Comparison of ENCODE assay signal across 26 cellular contexts in genomic region chr7:138313829-138314178, GRCh38.
"Had no signal": no experiment of that assay in that cellular context is flagged by ENCODE, and none has a peak within 500 bp of the region (broad histone marks: within the 10 kb centered on the region; RNA-seq: fewer than 3 reads in every experiment).

No MANE protein-coding gene starts in this region.

- H3K4me1 ChIP-seq: breast epithelium, gastroesophageal sphincter, upper lobe of right lung had no signal

- H3K4me3 Mint-ChIP-seq: activated CD4-positive, alpha-beta memory T cell treated with anti-CD3 and anti-CD28 coated beads for 36 hours; activated CD4-positive, alpha-beta T cell treated with anti-CD3 and anti-CD28 coated beads, Interleukin-2, amount 10 ng/mL, durations not matched to agents 24 days and 14 days; activated naive CD4-positive, alpha-beta T cell treated with anti-CD3 and anti-CD28 coated beads, Interleukin-2, amount 50 U/mL, for 24 hours; activated naive CD8-positive, alpha-beta T cell treated with anti-CD3 and anti-CD28 coated beads, Interleukin-2, amount 50 U/mL, for 24 hours; immature natural killer cell; naive thymus-derived CD8-positive, alpha-beta T cell; stimulated activated effector memory CD8-positive, alpha-beta T cell treated with anti-CD3 and anti-CD28 coated beads, Interleukin-12 subunit alpha, Interleukin-12 subunit beta, amount 100 ng/mL, for 72 hours; stimulated activated naive CD8-positive, alpha-beta T cell treated with anti-CD3 and anti-CD28 coated beads, Interleukin-15, Interleukin-2, amounts not matched to agents 100 ng/mL and 50 ng/mL, for 24 hours; T-helper 1 cell treated with Interleukin-12 subunit alpha and Interleukin-12 subunit beta and Interleukin-4 antibody, amounts not matched to agents 30 μg/mL and 1 μg/mL, for 36 hours had no signal

- H3K9me3 Mint-ChIP-seq: activated CD4-positive, alpha-beta memory T cell treated with anti-CD3 and anti-CD28 coated beads for 36 hours; activated CD4-positive, alpha-beta T cell treated with anti-CD3 and anti-CD28 coated beads, Interleukin-2, amount 10 ng/mL, durations not matched to agents 24 days and 14 days; activated naive CD4-positive, alpha-beta T cell treated with anti-CD3 and anti-CD28 coated beads, Interleukin-2, amount 50 U/mL, for 24 hours; stimulated activated effector memory CD8-positive, alpha-beta T cell treated with anti-CD3 and anti-CD28 coated beads, Interleukin-12 subunit alpha, Interleukin-12 subunit beta, amount 100 ng/mL, for 72 hours; T-helper 1 cell treated with Interleukin-12 subunit alpha and Interleukin-12 subunit beta and Interleukin-4 antibody, amounts not matched to agents 30 μg/mL and 1 μg/mL, for 36 hours had no signal

- H3K4me1 Mint-ChIP-seq: activated CD4-positive, alpha-beta T cell treated with anti-CD3 and anti-CD28 coated beads, Interleukin-2, amount 10 ng/mL, durations not matched to agents 24 days and 14 days; activated naive CD4-positive, alpha-beta T cell treated with anti-CD3 and anti-CD28 coated beads, Interleukin-2, amount 50 U/mL, for 24 hours; stimulated activated effector memory CD8-positive, alpha-beta T cell treated with anti-CD3 and anti-CD28 coated beads, Interleukin-12 subunit alpha, Interleukin-12 subunit beta, amount 100 ng/mL, for 72 hours had no signal

- H3K4me3 ChIP-seq: breast epithelium, gastroesophageal sphincter, skin epidermis, upper lobe of right lung had no signal

- H3K36me3 Mint-ChIP-seq: activated CD4-positive, alpha-beta memory T cell treated with anti-CD3 and anti-CD28 coated beads for 36 hours; activated naive CD4-positive, alpha-beta T cell treated with anti-CD3 and anti-CD28 coated beads, Interleukin-2, amount 50 U/mL, for 24 hours; immature natural killer cell; naive thymus-derived CD8-positive, alpha-beta T cell; stimulated activated effector memory CD8-positive, alpha-beta T cell treated with anti-CD3 and anti-CD28 coated beads, Interleukin-12 subunit alpha, Interleukin-12 subunit beta, amount 100 ng/mL, for 72 hours had no signal

- H3K9me3 ChIP-seq: breast epithelium, upper lobe of right lung had no signal

- ATAC-seq: activated CD4-positive, CD25-positive, alpha-beta regulatory T cell treated with anti-CD3 and anti-CD28 coated beads, Interleukin-2, amount 50 U/mL, for 24 hours; activated naive CD8-positive, alpha-beta T cell treated with anti-CD3 and anti-CD28 coated beads, Interleukin-2, amount 50 U/mL, for 24 hours; gastroesophageal sphincter; naive thymus-derived CD8-positive, alpha-beta T cell; stimulated activated effector memory CD8-positive, alpha-beta T cell treated with anti-CD3 and anti-CD28 coated beads, Interleukin-12 subunit alpha, Interleukin-12 subunit beta, amount 100 ng/mL, for 72 hours; upper lobe of right lung had no signal

- DNase-seq: activated CD4-positive, alpha-beta memory T cell treated with anti-CD3 and anti-CD28 coated beads for 36 hours; activated CD4-positive, alpha-beta T cell treated with anti-CD3 and anti-CD28 coated beads, Interleukin-2, amount 10 ng/mL, durations not matched to agents 24 days and 14 days; activated CD8-positive, alpha-beta memory T cell treated with anti-CD3 and anti-CD28 coated beads, Interleukin-2, amount 50 U/mL, for 4 hours; activated gamma-delta T cell treated with Interleukin-2 at 50 U/mL for 16 hours; activated naive CD8-positive, alpha-beta T cell treated with anti-CD3 and anti-CD28 coated beads, Interleukin-2, amount 50 U/mL, for 24 hours; activated T-cell treated with anti-CD3 and anti-CD28 coated beads, Interleukin-2, amount 50 U/mL, for 1 hour; central memory CD4-positive, alpha-beta T cell; hypothalamus; immature natural killer cell; kidney; midbrain; naive thymus-derived CD8-positive, alpha-beta T cell; stimulated activated CD4-positive, alpha-beta T cell treated with anti-CD3 and anti-CD28 coated beads, Interleukin-4, amount 100 ng/mL, for 24 hours; substantia nigra; T1000; upper lobe of right lung; WERI-Rb-1 had no signal

- H3K27me3 Mint-ChIP-seq: activated CD4-positive, alpha-beta T cell treated with anti-CD3 and anti-CD28 coated beads, Interleukin-2, amount 10 ng/mL, durations not matched to agents 24 days and 14 days had no signal

- H3K36me3 ChIP-seq: breast epithelium, gastroesophageal sphincter, upper lobe of right lung, WERI-Rb-1 had no signal

- H3K27me3 ChIP-seq: breast epithelium, gastroesophageal sphincter, upper lobe of right lung had no signal

- FAIRE-seq: endothelial cell of umbilical vein, kidney had no signal

- H3K27ac Mint-ChIP-seq: activated CD4-positive, alpha-beta memory T cell treated with anti-CD3 and anti-CD28 coated beads for 36 hours; activated CD4-positive, alpha-beta T cell treated with anti-CD3 and anti-CD28 coated beads, Interleukin-2, amount 10 ng/mL, durations not matched to agents 24 days and 14 days; activated naive CD4-positive, alpha-beta T cell treated with anti-CD3 and anti-CD28 coated beads, Interleukin-2, amount 50 U/mL, for 24 hours; activated naive CD8-positive, alpha-beta T cell treated with anti-CD3 and anti-CD28 coated beads, Interleukin-2, amount 50 U/mL, for 24 hours; immature natural killer cell; stimulated activated effector memory CD8-positive, alpha-beta T cell treated with anti-CD3 and anti-CD28 coated beads, Interleukin-12 subunit alpha, Interleukin-12 subunit beta, amount 100 ng/mL, for 72 hours; T-helper 1 cell treated with Interleukin-12 subunit alpha and Interleukin-12 subunit beta and Interleukin-4 antibody, amounts not matched to agents 30 μg/mL and 1 μg/mL, for 36 hours had no signal

- H3K27ac ChIP-seq: breast epithelium, gastroesophageal sphincter, skin epidermis, upper lobe of right lung, WERI-Rb-1 had no signal
